Comparison of ENCODE assay signal across 1 cellular context in genomic region chr11:91946397-91947090, GRCh38.
TF ChIP-seq lines count a peak whose summit lies in the region.

No MANE protein-coding gene starts in this region.

TF ChIP-seq in HepG2, 621 proteins besides CTCF, POLR2A, EP300 and RAD21 (continued from another document):
- TF ChIP-seq, protein P1, sequence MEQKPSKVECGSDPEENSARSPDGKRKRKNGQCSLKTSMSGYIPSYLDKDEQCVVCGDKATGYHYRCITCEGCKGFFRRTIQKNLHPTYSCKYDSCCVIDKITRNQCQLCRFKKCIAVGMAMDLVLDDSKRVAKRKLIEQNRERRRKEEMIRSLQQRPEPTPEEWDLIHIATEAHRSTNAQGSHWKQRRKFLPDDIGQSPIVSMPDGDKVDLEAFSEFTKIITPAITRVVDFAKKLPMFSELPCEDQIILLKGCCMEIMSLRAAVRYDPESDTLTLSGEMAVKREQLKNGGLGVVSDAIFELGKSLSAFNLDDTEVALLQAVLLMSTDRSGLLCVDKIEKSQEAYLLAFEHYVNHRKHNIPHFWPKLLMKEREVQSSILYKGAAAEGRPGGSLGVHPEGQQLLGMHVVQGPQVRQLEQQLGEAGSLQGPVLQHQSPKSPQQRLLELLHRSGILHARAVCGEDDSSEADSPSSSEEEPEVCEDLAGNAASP (CRISPR knock-in tag; IDR thresholded peaks at IDR 0.05; ENCODE audit: borderline replicate concordance) = no peak
